In the genomic region with DNA sequence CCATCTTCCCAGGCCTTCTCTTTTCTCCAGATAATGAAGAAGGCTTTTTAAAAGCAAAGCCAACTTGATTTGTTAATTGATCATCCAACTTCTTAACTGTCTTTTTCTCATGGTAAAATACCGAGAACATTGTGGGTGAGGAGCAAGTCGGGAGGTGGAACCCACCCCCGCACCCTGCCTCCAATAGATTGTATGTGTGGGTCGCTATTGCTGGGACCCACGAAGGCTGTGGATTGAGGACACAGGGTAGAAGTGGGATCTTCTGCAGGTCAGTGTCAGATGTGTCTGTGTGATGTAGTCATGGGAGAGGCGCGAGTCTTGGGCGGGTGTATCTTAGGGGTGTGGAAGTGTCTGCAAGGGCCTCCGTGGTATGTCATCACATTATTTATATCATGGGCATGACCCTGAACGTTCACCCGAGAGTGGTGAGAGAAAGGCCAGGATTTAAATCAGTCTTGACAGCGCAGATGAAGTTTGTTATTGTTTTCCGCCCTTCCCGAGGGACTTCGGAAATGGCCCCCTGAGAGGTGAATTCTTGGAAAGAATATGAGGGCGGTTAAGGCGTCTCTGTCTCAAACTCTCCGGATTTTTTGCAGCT, we compare ENCODE assay signal across 7 cellular contexts. TPM values are rescaled to one million over a fixed set of nuclear protein-coding genes. Genes with fewer than 3 reads are reported as not detected.
DNase-seq lines count a peak whose midpoint lies in the region; ATAC-seq and TF ChIP-seq lines count a peak whose summit lies in the region.

No MANE protein-coding gene starts in this region.

- H3K4me1 ChIP-seq in HUES64 (ENCODE audit: insufficient read depth, low read length): peaks cover 16% of the 10 kb centered on the region; the same call in 1 of the 2 replicates
- peaks cover 13% of the 10 kb centered on the region for H3K4me1 ChIP-seq in ovary (ENCODE audit: insufficient read depth)

- intact Hi-C loops in ovary (cut with DNase I): no loop called here

- H3K9me3 ChIP-seq in HUES64 (ENCODE audit: insufficient read depth, low read depth, low read length) (no peaks in the 10 kb centered on the region), ovary (no peaks in the 10 kb centered on the region)

- peak; percentile 21 for ATAC-seq in GM19372 (IDR thresholded peaks at IDR 0.05; ENCODE audit: low read depth, unreplicated experiment)

- H3K27me3 ChIP-seq in HUES64 (ENCODE audit: insufficient read depth, low read length) (peaks cover 19% of the 10 kb centered on the region), ovary (no peaks in the 10 kb centered on the region)

- H3K27ac ChIP-seq in HUES64 (ENCODE audit: low read depth, low read length) (no peak overlapping the region), ovary (peak overlapping the region; percentile 81 to 92)

- DNase-seq in activated CD8-positive, alpha-beta memory T cell treated with anti-CD3 and anti-CD28 coated beads, Interleukin-2, amount 50 U/mL, for 4 hours: peak; percentile 23
- DNase-seq in foreskin fibroblast: peak; percentile 24 to 54
- peak; percentile 33 to 45 (median 38) for DNase-seq in ovary
- no peak for DNase-seq in globus pallidus (ENCODE audit: low spot score)
- DNase-seq in DMS153 treated with DMSO at 0.1 percent for 48 hours (lab: John Stamatoyannopoulos, UW; ENCODE audit: unreplicated experiment): no peak

- TF ChIP-seq CTCF in foreskin fibroblast (IDR thresholded peaks at IDR 0.05; ENCODE audit: low read depth, low read length) (no peak), ovary (IDR thresholded peaks at IDR 0.05) (no peak)

- H3K4me3 ChIP-seq in HUES64 (ENCODE audit: low read length) (peak overlapping the region; percentile 85), foreskin fibroblast (ENCODE audit: low read depth in 1 of 2, low read length in 2 of 2) (peak overlapping the region; percentile 71 to 91), ovary (peak overlapping the region; percentile 80)

- TF ChIP-seq POLR2A in ovary (IDR thresholded peaks at IDR 0.05): no peak

- H3K36me3 ChIP-seq in HUES64 (ENCODE audit: insufficient read depth, low read length): peaks cover 3% of the 10 kb centered on the region; the same call in 1 of the 2 replicates
- no peaks in the 10 kb centered on the region for H3K36me3 ChIP-seq in ovary

- no peak for TF ChIP-seq EP300 in ovary (IDR thresholded peaks at IDR 0.05)

- WGBS in HUES64: 20% methylated on average over 18 of the region's 18 CpGs
- WGBS in ovary, 3 donors: 10 to 14% (median 11%) methylated on average over 18 of the region's 18 CpGs

- peak overlapping the region; percentile 64 for H3K9ac ChIP-seq in HUES64 (ENCODE audit: low read depth, low read length)

RNA-seq across cellular contexts. Expression of a gene that starts 0.5 kb away (rescaled TPM):
- 5.4 TPM for polyA plus RNA-seq in HUES64 (2013, experiment 1 of 2)
- polyA plus RNA-seq in HUES64 (2013, experiment 2 of 2): 7.7 TPM
- total RNA-seq in ovary: 10 to 100 TPM; 13.2 to 33.6 (median 24.0) TPM
- 10 to 100 TPM; 15.2 to 24.1 TPM for polyA plus RNA-seq in ovary

RNA-seq across cellular contexts. Expression of a gene that starts 58.7 kb away (rescaled TPM):
- polyA plus RNA-seq in HUES64 (2013, experiment 1 of 2): 17.0 TPM
- polyA plus RNA-seq in HUES64 (2013, experiment 2 of 2): 21.8 TPM
- 10 to 100 TPM; 17.6 to 59.5 (median 23.5) TPM for total RNA-seq in ovary
- 10 to 100 TPM; 12.1 to 27.1 TPM for polyA plus RNA-seq in ovary

Comparison
In these comparisons a context has a peak if more than half of its experiments do, and no peak if none do; other contexts are left out.
1. DNase-seq: peak in activated CD8-positive, alpha-beta memory T cell treated with anti-CD3 and anti-CD28 coated beads, Interleukin-2, amount 50 U/mL, for 4 hours (single experiment), foreskin fibroblast (2 of 2) and ovary (5 of 5); none in globus pallidus (single experiment) and DMS153 treated with DMSO at 0.1 percent for 48 hours (single experiment).
2. Peak in every context shown above with its lines, with median percentiles within 50 percentile points of each other: H3K4me3 ChIP-seq.